8 cellular contexts compared by ENCODE assay signal in genomic region chr1:3530086-3530930, GRCh38.
DNase-seq lines count a peak whose midpoint lies in the region; ATAC-seq and TF ChIP-seq lines count a peak whose summit lies in the region.

No MANE protein-coding gene starts in this region.

- H3K4me3 ChIP-seq in lower lobe of right lung: peak overlapping the region; percentile 80
- H3K4me3 ChIP-seq in vagina: peak overlapping the region; percentile 61 to 77

- peak overlapping the region; percentile 61 to 80 (median 77) for H3K4me3 Mint-ChIP-seq in brain

- H3K27ac ChIP-seq in lower lobe of right lung (peak overlapping the region; percentile 82), vagina (peak overlapping the region; percentile 74)

- H3K27ac Mint-ChIP-seq in brain: peak overlapping the region in 2 of 5 experiments; percentile 38 to 76

- peaks cover 9% of the 10 kb centered on the region for H3K27me3 Mint-ChIP-seq in brain

- H3K4me1 Mint-ChIP-seq in brain: peaks cover 38% of the 10 kb centered on the region

- in situ Hi-C loops in Caki2 (cut with HindIII; ENCODE audit: low pct_unique_long_range_greater_than_20kb, low sequenced_read_pairs): loop anchor here (25.0 kb wide), 1 partner anchor 107 kb away; the partner anchor contains the start of gene TPRG1L

- TF ChIP-seq CTCF in brain (conservative IDR thresholded peaks at IDR 0.05): peak in 1 of 2 experiments; percentile 23
- TF ChIP-seq CTCF in lower lobe of right lung (IDR thresholded peaks at IDR 0.05): peak; percentile 16
- no peak for TF ChIP-seq CTCF in vagina (IDR thresholded peaks at IDR 0.05)

- ATAC-seq in lower lobe of right lung (peak; percentile 14 to 45), GM21423 (IDR thresholded peaks at IDR 0.05; ENCODE audit: unreplicated experiment) (no peak)

- intact Hi-C loops in lower lobe of right lung (cut with DNase I) (no loop called here), vagina (cut with DNase I) (no loop called here)

- H3K36me3 Mint-ChIP-seq in brain: no peaks in the 10 kb centered on the region

- no peak for TF ChIP-seq POLR2A in vagina (IDR thresholded peaks at IDR 0.05)

- no peaks in the 10 kb centered on the region for H3K9me3 Mint-ChIP-seq in brain

- no peaks in the 10 kb centered on the region for H3K9me3 ChIP-seq in lower lobe of right lung
- no peaks in the 10 kb centered on the region for H3K9me3 ChIP-seq in vagina

- H3K27me3 ChIP-seq in lower lobe of right lung (ENCODE audit: low read depth): no peaks in the 10 kb centered on the region
- H3K27me3 ChIP-seq in vagina: no peaks in the 10 kb centered on the region

- peak; percentile 12 for DNase-seq in Caki2 (ENCODE audit: low read depth)
- peak; percentile 57 for DNase-seq in M059J (ENCODE audit: low read depth)
- no peak for DNase-seq in lower lobe of right lung
- DNase-seq in vagina (ENCODE audit: extremely low spot score in 2 of 2): no peak
- no peak for DNase-seq in stimulated activated CD8-positive, alpha-beta memory T cell treated with anti-CD3 and anti-CD28 coated beads, Interleukin-4, amount 100 ng/mL, for 48 hours
- no peak for DNase-seq in middle frontal gyrus (ENCODE audit: extremely low spot score, low spot score)

- H3K36me3 ChIP-seq in lower lobe of right lung: no peaks in the 10 kb centered on the region
- no peaks in the 10 kb centered on the region for H3K36me3 ChIP-seq in vagina

- H3K4me1 ChIP-seq in lower lobe of right lung (peaks cover 25% of the 10 kb centered on the region), vagina (peaks cover 43% of the 10 kb centered on the region)

Comparison
In these comparisons a context has a peak if more than half of its experiments do, and no peak if none do; other contexts are left out.
1. DNase-seq: peak in Caki2 (single experiment) and M059J (single experiment); none in lower lobe of right lung (single experiment), vagina (0 of 2), stimulated activated CD8-positive, alpha-beta memory T cell treated with anti-CD3 and anti-CD28 coated beads, Interleukin-4, amount 100 ng/mL, for 48 hours (single experiment) and middle frontal gyrus (single experiment).